Comparison of ENCODE assay signal across 8 cellular contexts in the genomic region with DNA sequence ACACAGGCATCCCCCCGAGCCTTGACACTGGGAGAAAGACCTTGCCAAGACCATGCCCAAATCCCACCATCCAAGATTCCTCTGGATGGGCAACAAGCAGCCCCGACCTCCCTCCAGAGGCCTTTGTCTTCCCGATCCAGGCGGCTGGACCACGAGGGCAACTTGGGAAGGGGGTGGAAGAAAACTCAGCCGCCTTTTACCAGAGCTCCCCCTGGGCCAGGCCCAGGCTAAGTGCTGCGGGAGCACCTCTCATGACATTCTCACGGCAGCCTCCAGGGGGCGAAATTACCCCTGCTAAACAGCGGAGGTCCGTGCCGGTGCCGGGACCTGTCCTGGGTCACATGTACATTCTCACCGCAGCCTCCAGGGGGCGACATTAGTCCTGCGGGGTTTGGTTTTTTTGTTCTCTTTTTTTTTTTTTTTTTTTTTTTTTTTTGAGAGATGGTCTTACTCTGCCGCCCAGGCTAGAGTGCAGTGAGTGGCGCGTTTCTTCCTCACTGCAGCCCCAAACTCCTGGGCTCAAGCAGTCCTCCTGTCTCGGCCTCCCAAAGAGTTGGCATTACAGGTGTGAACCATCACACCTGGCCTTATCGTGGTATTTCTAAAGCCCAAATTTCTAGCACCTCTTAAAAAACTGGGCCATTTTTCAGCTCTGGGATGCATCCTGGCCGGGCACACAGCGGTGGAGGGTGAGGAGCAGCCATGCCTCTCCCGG. TPM values are rescaled to one million over a fixed set of nuclear protein-coding genes. Genes with fewer than 3 reads are reported as not detected.
A peak's percentile ranks its signal among the peaks of the same experiment; 100 is the strongest.
DNase-seq lines count a peak whose midpoint lies in the region; ATAC-seq and TF ChIP-seq lines count a peak whose summit lies in the region.

No MANE protein-coding gene starts in this region.

- no peak overlapping the region for H3K4me3 Mint-ChIP-seq in activated T-helper 1 cell treated with anti-CD3 and anti-CD28 coated beads, Interleukin-12 subunit alpha, Interleukin-12 subunit beta, Interleukin-2, Interleukin-4 antibody, amounts not matched to agents 30 ng/mL and 10 ng/mL and 1 ng/mL, durations not matched to agents 14 hours and 24 hours and 36 hours
- H3K4me3 Mint-ChIP-seq in neural crest cell, result peak overlapping the region; percentile 92

- H3K27ac Mint-ChIP-seq in activated T-helper 1 cell treated with anti-CD3 and anti-CD28 coated beads, Interleukin-12 subunit alpha, Interleukin-12 subunit beta, Interleukin-2, Interleukin-4 antibody, amounts not matched to agents 30 ng/mL and 10 ng/mL and 1 ng/mL, durations not matched to agents 14 hours and 24 hours and 36 hours, result no peak overlapping the region
- H3K27ac Mint-ChIP-seq in neural crest cell (ENCODE audit: unreplicated experiment), result peak overlapping the region; percentile 12

- no peaks in the 10 kb centered on the region for H3K4me1 Mint-ChIP-seq in activated T-helper 1 cell treated with anti-CD3 and anti-CD28 coated beads, Interleukin-12 subunit alpha, Interleukin-12 subunit beta, Interleukin-2, Interleukin-4 antibody, amounts not matched to agents 30 ng/mL and 10 ng/mL and 1 ng/mL, durations not matched to agents 14 hours and 24 hours and 36 hours (ENCODE audit: low read depth)
- H3K4me1 Mint-ChIP-seq in neural crest cell, result peaks cover 11% of the 10 kb centered on the region

- H3K36me3 Mint-ChIP-seq in activated T-helper 1 cell treated with anti-CD3 and anti-CD28 coated beads, Interleukin-12 subunit alpha, Interleukin-12 subunit beta, Interleukin-2, Interleukin-4 antibody, amounts not matched to agents 30 ng/mL and 10 ng/mL and 1 ng/mL, durations not matched to agents 14 hours and 24 hours and 36 hours (ENCODE audit: low read depth), result peaks cover 7% of the 10 kb centered on the region
- peaks cover 6% of the 10 kb centered on the region for H3K36me3 Mint-ChIP-seq in neural crest cell (ENCODE audit: low read depth)

- H3K4me3 ChIP-seq in fibroblast of the aortic adventitia (ENCODE audit: low read depth, low read length), result no peak overlapping the region

- ATAC-seq in GM21825 (IDR thresholded peaks at IDR 0.05; ENCODE audit: unreplicated experiment), result peak; percentile 78

- no peaks in the 10 kb centered on the region for H3K27me3 Mint-ChIP-seq in activated T-helper 1 cell treated with anti-CD3 and anti-CD28 coated beads, Interleukin-12 subunit alpha, Interleukin-12 subunit beta, Interleukin-2, Interleukin-4 antibody, amounts not matched to agents 30 ng/mL and 10 ng/mL and 1 ng/mL, durations not matched to agents 14 hours and 24 hours and 36 hours (ENCODE audit: insufficient read depth)
- peaks cover 3% of the 10 kb centered on the region for H3K27me3 Mint-ChIP-seq in neural crest cell (ENCODE audit: low read depth)

- intact Hi-C loops in activated T-helper 1 cell treated with anti-CD3 and anti-CD28 coated beads, Interleukin-12 subunit alpha, Interleukin-12 subunit beta, Interleukin-2, Interleukin-4 antibody, amounts not matched to agents 30 ng/mL and 10 ng/mL and 1 ng/mL, durations not matched to agents 14 hours and 24 hours and 36 hours (cut with micrococcal nuclease), result loop anchor here (1.0 to 2.0 kb wide), 5 partner anchors 18 to 85 kb away; a partner anchor contains a TSS

- H3K9me3 Mint-ChIP-seq in activated T-helper 1 cell treated with anti-CD3 and anti-CD28 coated beads, Interleukin-12 subunit alpha, Interleukin-12 subunit beta, Interleukin-2, Interleukin-4 antibody, amounts not matched to agents 30 ng/mL and 10 ng/mL and 1 ng/mL, durations not matched to agents 14 hours and 24 hours and 36 hours, result no peaks in the 10 kb centered on the region
- H3K9me3 Mint-ChIP-seq in neural crest cell, result no peaks in the 10 kb centered on the region

- peak; percentile 57 for DNase-seq in DMS79 treated with DMSO at 0.1 percent for 48 hours (lab: John Stamatoyannopoulos, UW)
- peak; percentile 90 to 92 for DNase-seq in Kasumi-1 (lab: John Stamatoyannopoulos, UW)
- peak; percentile 84 for DNase-seq in RPMI7951 (ENCODE audit: low read depth)
- DNase-seq in activated T-helper 1 cell treated with anti-CD3 and anti-CD28 coated beads, Interleukin-12 subunit alpha, Interleukin-12 subunit beta, Interleukin-2, Interleukin-4 antibody, amounts not matched to agents 30 ng/mL and 10 ng/mL and 1 ng/mL, durations not matched to agents 14 hours and 24 hours and 36 hours (ENCODE audit: low spot score), result peak; percentile 89
- peak; percentile 94 for DNase-seq in fibroblast of the aortic adventitia (ENCODE audit: low read depth)
- peak; percentile 100 for DNase-seq in neural crest cell (ENCODE audit: low read depth, low spot score)
- peak in 48 of 49 donors; percentile 19 to 90 (median 75) for DNase-seq in substantia nigra (lab: John Stamatoyannopoulos, UW)

- TF ChIP-seq CTCF in fibroblast of the aortic adventitia (IDR thresholded peaks at IDR 0.05; ENCODE audit: insufficient read depth, low read length) (peak; percentile 88), neural crest cell (conservative IDR thresholded peaks at IDR 0.05) (peak; percentile 96)

- H3K27ac ChIP-seq in substantia nigra (ENCODE audit: low read depth, low read length, poor library complexity, severe bottlenecking), result no peak overlapping the region

RNA-seq across cellular contexts. Expression of a gene that starts 2.1 kb away (rescaled TPM):
- total RNA-seq in RPMI7951 (2014; rRNA removed; shearing (Covaris generic)), result not detected in 2 replicates
- total RNA-seq in activated T-helper 1 cell treated with anti-CD3 and anti-CD28 coated beads, Interleukin-12 subunit alpha, Interleukin-12 subunit beta, Interleukin-2, Interleukin-4 antibody, amounts not matched to agents 30 ng/mL and 10 ng/mL and 1 ng/mL, durations not matched to agents 14 hours and 24 hours and 36 hours, result 0.29 and 0.59 TPM in 2 replicates
- total RNA-seq in fibroblast of the aortic adventitia (ENCODE audit: low replicate concordance), result 0.18 TPM in 1 of 2 replicates, not detected in the other
- total RNA-seq in neural crest cell, result 0.32 and 0.44 TPM in 2 replicates

RNA-seq across cellular contexts. Expression of a gene that starts 24.5 kb away (rescaled TPM):
- total RNA-seq in RPMI7951 (2014; rRNA removed; shearing (Covaris generic)), result 14.2 and 20.6 TPM in 2 replicates
- 50.0 and 55.8 TPM in 2 replicates for total RNA-seq in activated T-helper 1 cell treated with anti-CD3 and anti-CD28 coated beads, Interleukin-12 subunit alpha, Interleukin-12 subunit beta, Interleukin-2, Interleukin-4 antibody, amounts not matched to agents 30 ng/mL and 10 ng/mL and 1 ng/mL, durations not matched to agents 14 hours and 24 hours and 36 hours
- total RNA-seq in fibroblast of the aortic adventitia (ENCODE audit: low replicate concordance), result 28.6 and 41.4 TPM in 2 replicates
- 107 and 110 TPM in 2 replicates for total RNA-seq in neural crest cell

RNA-seq across cellular contexts. Expression of a gene that starts 34.9 kb away (rescaled TPM):
- total RNA-seq in RPMI7951 (2014; rRNA removed; shearing (Covaris generic)), result 9.3 and 11.1 TPM in 2 replicates
- total RNA-seq in activated T-helper 1 cell treated with anti-CD3 and anti-CD28 coated beads, Interleukin-12 subunit alpha, Interleukin-12 subunit beta, Interleukin-2, Interleukin-4 antibody, amounts not matched to agents 30 ng/mL and 10 ng/mL and 1 ng/mL, durations not matched to agents 14 hours and 24 hours and 36 hours, result 22.8 and 23.9 TPM in 2 replicates
- total RNA-seq in fibroblast of the aortic adventitia (ENCODE audit: low replicate concordance), result 46.5 and 85.2 TPM in 2 replicates
- total RNA-seq in neural crest cell, result 114 and 118 TPM in 2 replicates

RNA-seq across cellular contexts. Expression of a gene that starts 45.8 kb away (rescaled TPM):
- total RNA-seq in RPMI7951 (2014; rRNA removed; shearing (Covaris generic)), result 27.8 and 33.0 TPM in 2 replicates
- total RNA-seq in activated T-helper 1 cell treated with anti-CD3 and anti-CD28 coated beads, Interleukin-12 subunit alpha, Interleukin-12 subunit beta, Interleukin-2, Interleukin-4 antibody, amounts not matched to agents 30 ng/mL and 10 ng/mL and 1 ng/mL, durations not matched to agents 14 hours and 24 hours and 36 hours, result 118 and 120 TPM in 2 replicates
- total RNA-seq in fibroblast of the aortic adventitia (ENCODE audit: low replicate concordance) (21.3 and 38.1 TPM in 2 replicates), neural crest cell (105 and 115 TPM in 2 replicates)

RNA-seq across cellular contexts. Expression of a gene that starts 47.0 kb away (rescaled TPM):
- total RNA-seq in RPMI7951 (2014; rRNA removed; shearing (Covaris generic)), result not detected in 2 replicates
- total RNA-seq in activated T-helper 1 cell treated with anti-CD3 and anti-CD28 coated beads, Interleukin-12 subunit alpha, Interleukin-12 subunit beta, Interleukin-2, Interleukin-4 antibody, amounts not matched to agents 30 ng/mL and 10 ng/mL and 1 ng/mL, durations not matched to agents 14 hours and 24 hours and 36 hours, result 0.27 and 0.34 TPM in 2 replicates
- not detected in 2 replicates for total RNA-seq in fibroblast of the aortic adventitia (ENCODE audit: low replicate concordance)
- not detected in 2 replicates for total RNA-seq in neural crest cell
